ENCODE assay signal across 8 cellular contexts in the genomic region with DNA sequence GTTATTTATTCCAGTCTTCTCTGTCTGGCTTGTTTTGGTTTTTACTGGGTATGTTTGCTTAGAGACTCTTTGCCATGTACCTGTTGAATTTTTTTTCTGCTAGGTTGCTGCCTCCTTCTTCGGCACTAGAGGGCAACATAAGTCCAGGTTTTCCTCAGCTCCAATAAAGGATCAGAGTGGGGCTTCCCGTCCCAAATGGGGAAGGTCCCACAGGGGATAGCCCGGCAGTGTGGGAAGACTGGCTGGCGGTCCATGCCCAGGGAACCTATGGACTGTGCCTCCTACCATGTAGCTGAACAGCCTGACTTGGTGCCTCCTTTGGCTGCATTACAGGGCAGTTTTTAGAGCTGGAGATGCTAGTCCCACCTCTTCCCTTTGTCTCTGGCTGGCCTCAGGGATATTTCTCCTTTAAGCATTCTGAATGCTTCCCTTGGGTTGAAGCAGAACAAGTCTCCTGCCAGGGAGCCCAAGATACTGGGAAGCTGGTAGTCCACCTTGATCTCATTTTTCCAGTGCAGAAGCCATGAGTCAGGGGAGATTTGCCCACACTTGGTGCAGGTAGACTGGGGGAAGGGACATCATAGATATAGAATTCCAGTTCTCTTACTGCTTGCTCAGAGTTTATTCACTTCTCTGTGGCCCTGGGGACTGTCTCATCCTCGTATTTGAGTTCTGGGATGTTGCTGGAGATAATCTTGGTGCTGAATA.
DNase-seq lines count a peak whose midpoint lies in the region; ATAC-seq, FAIRE-seq and TF ChIP-seq lines count a peak whose summit lies in the region.

No MANE protein-coding gene starts in this region.

- peak; percentile 77 for TF ChIP-seq CTCF in GM12864 (IDR thresholded peaks at IDR 0.05; ENCODE audit: low read depth, low read length, missing control alignments)
- peak in 8 of 9 donors; percentile 30 to 75 (median 60) for TF ChIP-seq CTCF in heart right ventricle (IDR thresholded peaks at IDR 0.05)

- H3K4me3 ChIP-seq in GM12864 (ENCODE audit: low read depth, low read length) (no peak overlapping the region), heart right ventricle (no peak overlapping the region), small intestine (ENCODE audit: low read depth in 1 of 2, low read length in 2 of 2) (no peak overlapping the region)

- no peak overlapping the region for H3K27ac ChIP-seq in heart right ventricle
- no peak overlapping the region for H3K27ac ChIP-seq in small intestine (ENCODE audit: low read depth in 1 of 2, low read length in 1 of 2)

- H3K4me1 Mint-ChIP-seq in activated T-cell treated with anti-CD3 and anti-CD28 coated beads, Interleukin-2, amount 50 U/mL, for 72 hours (ENCODE audit: low read depth), result peaks cover 5% of the 10 kb centered on the region

- peaks cover 3 to 7% of the 10 kb centered on the region in 2 donors for H3K36me3 Mint-ChIP-seq in activated T-cell treated with anti-CD3 and anti-CD28 coated beads, Interleukin-2, amount 50 U/mL, for 72 hours (ENCODE audit: insufficient read depth in 2 of 2)

- ATAC-seq in activated T-cell treated with anti-CD3 and anti-CD28 coated beads, Interleukin-2, amount 50 U/mL, for 72 hours (replicated peaks in 1 of 2), result peak; percentile 34 to 48
- ATAC-seq in heart right ventricle, result peak in 3 of 8 donors; percentile 23 to 33 (median 24)
- ATAC-seq in HG03432 (IDR thresholded peaks at IDR 0.05; ENCODE audit: unreplicated experiment), result no peak
- no peak for ATAC-seq in HG03095 (IDR thresholded peaks at IDR 0.05; ENCODE audit: unreplicated experiment)

- H3K27ac Mint-ChIP-seq in activated T-cell treated with anti-CD3 and anti-CD28 coated beads, Interleukin-2, amount 50 U/mL, for 72 hours, result no peak overlapping the region

- DNase-seq in AML-193 (lab: John Stamatoyannopoulos, UW) (peak; percentile 51 to 52), GM12864 (ENCODE audit: low read depth) (peak; percentile 25), NCI-H69 (lab: John Stamatoyannopoulos, UW) (peak; percentile 62), heart right ventricle (no peak), small intestine (peak; percentile 56)
- peak; percentile 24 to 46 for DNase-seq in activated T-cell treated with anti-CD3 and anti-CD28 coated beads, Interleukin-2, amount 50 U/mL, for 72 hours

- H3K4me1 ChIP-seq in heart right ventricle (peaks cover 0 to 10% (median 0%) of the 10 kb centered on the region in 9 donors), small intestine (ENCODE audit: control insufficient read depth in 2 of 2, insufficient read depth in 1 of 2, low read depth in 1 of 2, low read length in 1 of 2) (no peaks in the 10 kb centered on the region)

- H3K27me3 ChIP-seq in heart right ventricle (no peaks in the 10 kb centered on the region), small intestine (ENCODE audit: control insufficient read depth in 2 of 2, insufficient read depth in 2 of 2, low read length in 2 of 2) (no peaks in the 10 kb centered on the region)

- no peak overlapping the region for H3K4me3 Mint-ChIP-seq in activated T-cell treated with anti-CD3 and anti-CD28 coated beads, Interleukin-2, amount 50 U/mL, for 72 hours

- no peaks in the 10 kb centered on the region for H3K27me3 Mint-ChIP-seq in activated T-cell treated with anti-CD3 and anti-CD28 coated beads, Interleukin-2, amount 50 U/mL, for 72 hours (ENCODE audit: low read depth)

- H3K9me3 Mint-ChIP-seq in activated T-cell treated with anti-CD3 and anti-CD28 coated beads, Interleukin-2, amount 50 U/mL, for 72 hours, result peaks cover 5 to 7% of the 10 kb centered on the region in 2 donors

- intact Hi-C loops in heart right ventricle (cut with DNase I), result loop anchor here in 9 of 10 donors (5.0 to 10.0 kb wide), 6 partner anchors 147 to 267 kb away; a partner anchor contains a TSS

- 17 to 31% methylated on average over 5 of the region's 5 CpGs for WGBS in heart right ventricle, 2 donors
- 33 to 38% (median 35%) methylated on average over 5 of the region's 5 CpGs for WGBS in small intestine, 3 donors

- H3K9me3 ChIP-seq in heart right ventricle (peaks cover 0 to 28% (median 15%) of the 10 kb centered on the region in 11 donors), small intestine (ENCODE audit: control insufficient read depth, low read depth) (no peaks in the 10 kb centered on the region)

- FAIRE-seq in small intestine (lab: Jason Lieb, UNC), result no peak

- H3K36me3 ChIP-seq in heart right ventricle, result peaks cover 0 to 9% (median 2%) of the 10 kb centered on the region in 9 donors
- no peaks in the 10 kb centered on the region for H3K36me3 ChIP-seq in small intestine (ENCODE audit: control insufficient read depth in 2 of 2, insufficient read depth in 2 of 2, low read length in 2 of 2)

Comparison
In these comparisons a context has a peak if more than half of its experiments do, and no peak if none do; other contexts are left out.
1. DNase-seq: peak in AML-193 (2 of 2), GM12864 (single experiment), NCI-H69 (single experiment), activated T-cell treated with anti-CD3 and anti-CD28 coated beads, Interleukin-2, amount 50 U/mL, for 72 hours (2 of 2) and small intestine (single experiment); none in heart right ventricle (0 of 2).
2. ATAC-seq: peak in activated T-cell treated with anti-CD3 and anti-CD28 coated beads, Interleukin-2, amount 50 U/mL, for 72 hours (2 of 2); none in HG03432 (single experiment) and HG03095 (single experiment).